ENCODE assay signal across 8 cellular contexts in the genomic region with DNA sequence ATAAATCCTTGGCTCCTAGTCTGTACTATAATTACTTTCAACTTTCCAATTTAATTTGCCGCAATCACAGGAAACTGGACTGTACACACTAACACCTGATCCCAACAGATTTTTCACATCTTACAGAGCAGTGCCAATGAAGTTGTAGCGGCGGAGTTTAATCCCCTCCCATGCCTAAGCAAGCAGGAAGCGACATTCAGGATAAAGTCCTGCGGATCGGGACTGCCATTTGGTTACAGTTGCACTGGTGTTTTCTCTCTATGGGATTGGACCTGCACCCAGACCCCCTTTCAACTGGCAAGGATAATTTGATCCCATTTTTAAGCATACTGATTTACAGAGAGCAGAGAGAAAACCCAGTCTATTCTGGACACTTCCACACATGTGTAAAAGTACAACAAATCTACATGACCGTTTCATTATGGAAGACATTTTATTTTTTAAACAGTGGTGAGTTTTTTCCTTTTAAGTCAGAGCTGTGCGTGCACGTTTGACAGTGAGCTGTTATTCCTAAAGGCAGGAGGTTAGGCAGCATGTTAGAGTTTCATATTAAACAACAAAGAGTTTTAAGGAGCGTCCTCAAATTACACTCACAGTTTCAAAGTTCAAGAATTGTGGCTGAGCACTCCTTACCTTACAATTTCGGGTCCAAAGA.
DNase-seq lines count a peak whose midpoint lies in the region; ATAC-seq and TF ChIP-seq lines count a peak whose summit lies in the region.

No MANE protein-coding gene starts in this region.

- H3K4me2 ChIP-seq in PC-3 (ENCODE audit: low read length) (peak overlapping the region; percentile 93), fibroblast of lung (ENCODE audit: extremely low read depth, insufficient read depth, low read length) (peak overlapping the region; percentile 95), parathyroid adenoma (ENCODE audit: low read length) (peak overlapping the region; percentile 64)

- no TSS peak for BruUV-seq in PC-3 (replicated peaks; lab: Mats Ljungman, UMichigan)

- intact Hi-C loops in PC-3 (cut with micrococcal nuclease), result loop anchor here (5.0 kb wide), 1 partner anchor 46 kb away; no protein-coding TSS in a partner anchor

- H3F3A ChIP-seq in PC-3 (ENCODE audit: low read length, unreplicated experiment), result no peaks in the 10 kb centered on the region

- no peak for TF ChIP-seq CTCF in PC-3 (conservative IDR thresholded peaks at IDR 0.05; ENCODE audit: low read depth, low read length)
- no peak for TF ChIP-seq CTCF in fibroblast of lung (conservative IDR thresholded peaks at IDR 0.05 in 1 of 2, IDR thresholded peaks at IDR 0.05 in 1 of 2; ENCODE audit: low read depth in 1 of 2, low read length in 2 of 2)
- TF ChIP-seq CTCF in parathyroid adenoma (IDR thresholded peaks at IDR 0.05), result no peak
- TF ChIP-seq CTCF in RWPE1 (conservative IDR thresholded peaks at IDR 0.05; ENCODE audit: low read depth), result no peak

- H3K4me3 ChIP-seq in PC-3 (ENCODE audit: low read length), result peak overlapping the region; percentile 68
- H3K4me3 ChIP-seq in fibroblast of lung (replicated peaks in 1 of 4; ENCODE audit: control extremely low read depth in 1 of 4, insufficient read depth in 1 of 4, low read depth in 3 of 4, low read length in 4 of 4), result peak overlapping the region; percentile 44 to 64 (median 50)
- H3K4me3 ChIP-seq in parathyroid adenoma (ENCODE audit: low read depth, low read length), result peak overlapping the region; percentile 46

- CTCF ChIA-PET in PC-3 (lab: Charles Lee), result no interaction called here
- CTCF ChIA-PET in RWPE1 (lab: Yijun Ruan, JAX), result no interaction called here

- H4K20me1 ChIP-seq in PC-3 (ENCODE audit: low read length) (no peaks in the 10 kb centered on the region), fibroblast of lung (ENCODE audit: control insufficient read depth, extremely low read depth, insufficient read depth, low read length) (no peaks in the 10 kb centered on the region)

- DNase-seq in COR-L47 (lab: John Stamatoyannopoulos, UW), result peak; percentile 29
- peak; percentile 36 for DNase-seq in PC-3
- DNase-seq in fibroblast of lung (ENCODE audit: low read depth in 2 of 2), result peak in 1 of 2 donors; percentile 6
- no peak for DNase-seq in amniotic stem cell (lab: John Stamatoyannopoulos, UW)
- DNase-seq in RWPE1 (ENCODE audit: low spot score), result no peak
- DNase-seq in HuH-7.5 (ENCODE audit: low spot score), result no peak

- H3K79me2 ChIP-seq in PC-3 (ENCODE audit: low read length) (no peaks in the 10 kb centered on the region), fibroblast of lung (ENCODE audit: control insufficient read depth, insufficient read depth, low read length) (no peaks in the 10 kb centered on the region), parathyroid adenoma (no peaks in the 10 kb centered on the region)

- H3K27ac ChIP-seq in PC-3 (ENCODE audit: low read length) (peak overlapping the region; percentile 4; the same call in 1 of the 2 replicates), fibroblast of lung (ENCODE audit: insufficient read depth, low read length) (no peak overlapping the region), parathyroid adenoma (no peak overlapping the region), RWPE1 (no peak overlapping the region)

- ATAC-seq in PC-3, result peak; percentile 57
- no peak for ATAC-seq in HG02938 (IDR thresholded peaks at IDR 0.05; ENCODE audit: unreplicated experiment)

- POLR2A ChIA-PET in PC-3 (lab: Charles Lee; ENCODE audit: unreplicated experiment) (no interaction called here), RWPE1 (lab: Yijun Ruan, JAX; ENCODE audit: low non-redundant PET) (no interaction called here)

- H3K9me3 ChIP-seq in PC-3 (ENCODE audit: low read length) (no peaks in the 10 kb centered on the region), fibroblast of lung (ENCODE audit: control insufficient read depth, insufficient read depth, low read depth, low read length) (no peaks in the 10 kb centered on the region), parathyroid adenoma (ENCODE audit: control insufficient read depth, low read length) (peaks cover 2% of the 10 kb centered on the region)

- H3K9ac ChIP-seq in PC-3 (ENCODE audit: low read length) (peak overlapping the region; percentile 37), fibroblast of lung (ENCODE audit: insufficient read depth, low read length) (no peak overlapping the region), parathyroid adenoma (no peak overlapping the region)

- H3K4me1 ChIP-seq in PC-3 (ENCODE audit: insufficient read depth, low read length), result peaks cover 30% of the 10 kb centered on the region
- no peaks in the 10 kb centered on the region for H3K4me1 ChIP-seq in fibroblast of lung (ENCODE audit: control insufficient read depth, extremely low read depth, insufficient read depth, low read length)
- no peaks in the 10 kb centered on the region for H3K4me1 ChIP-seq in parathyroid adenoma

- H3K36me3 ChIP-seq in PC-3 (ENCODE audit: low read depth, low read length) (no peaks in the 10 kb centered on the region), fibroblast of lung (ENCODE audit: control insufficient read depth, insufficient read depth, low read length) (no peaks in the 10 kb centered on the region), parathyroid adenoma (ENCODE audit: control insufficient read depth, insufficient read depth, low read length) (no peaks in the 10 kb centered on the region)

- peak overlapping the region; percentile 93 for H2AFZ ChIP-seq in PC-3 (ENCODE audit: low read length)
- peak overlapping the region; percentile 89 for H2AFZ ChIP-seq in fibroblast of lung (ENCODE audit: low read length)
- peak overlapping the region; percentile 60 for H2AFZ ChIP-seq in parathyroid adenoma

- no peaks in the 10 kb centered on the region for H3K9me2 ChIP-seq in PC-3 (replicated peaks; ENCODE audit: low read length)

- H3K27me3 ChIP-seq in PC-3 (ENCODE audit: low read length), result no peaks in the 10 kb centered on the region
- no peaks in the 10 kb centered on the region for H3K27me3 ChIP-seq in fibroblast of lung (ENCODE audit: control insufficient read depth, insufficient read depth, low read length)
- H3K27me3 ChIP-seq in parathyroid adenoma (ENCODE audit: control insufficient read depth, insufficient read depth, low read length), result no peaks in the 10 kb centered on the region

Comparison
In these comparisons a context has a peak if more than half of its experiments do, and no peak if none do; other contexts are left out.
1. DNase-seq: peak in COR-L47 (single experiment) and PC-3 (single experiment); none in amniotic stem cell (single experiment), RWPE1 (single experiment) and HuH-7.5 (single experiment).
2. Peak in every context shown above with its lines, with median percentiles within 50 percentile points of each other: H2AFZ ChIP-seq, H3K4me2 ChIP-seq and H3K4me3 ChIP-seq.